Comparison of ENCODE assay signal across 2 cellular contexts in the genomic region with DNA sequence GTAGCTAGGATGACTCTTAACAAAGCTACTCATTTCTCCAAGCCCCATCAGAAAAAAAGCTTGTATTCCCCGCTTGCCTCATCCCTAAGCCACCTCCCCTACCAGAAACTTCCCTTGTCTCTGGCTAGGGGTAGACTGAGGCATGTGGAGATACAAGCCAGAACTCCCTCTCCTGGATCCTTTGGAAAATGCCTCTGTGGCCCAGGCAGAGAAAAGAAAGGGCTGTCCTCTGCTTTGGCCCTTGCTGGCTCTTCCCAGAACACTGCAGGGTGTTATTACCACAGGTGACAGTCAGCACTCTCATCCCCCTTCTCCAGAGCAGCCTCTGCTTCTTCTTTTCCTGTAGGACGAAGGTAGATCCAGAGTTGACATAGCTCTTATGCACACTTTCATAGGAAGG.
TF ChIP-seq lines count a peak whose summit lies in the region.

No MANE protein-coding gene starts in this region.

TF ChIP-seq in HCT116, 20 proteins besides CTCF, POLR2A, EP300 and RAD21:
- TF ChIP-seq, protein P1, sequence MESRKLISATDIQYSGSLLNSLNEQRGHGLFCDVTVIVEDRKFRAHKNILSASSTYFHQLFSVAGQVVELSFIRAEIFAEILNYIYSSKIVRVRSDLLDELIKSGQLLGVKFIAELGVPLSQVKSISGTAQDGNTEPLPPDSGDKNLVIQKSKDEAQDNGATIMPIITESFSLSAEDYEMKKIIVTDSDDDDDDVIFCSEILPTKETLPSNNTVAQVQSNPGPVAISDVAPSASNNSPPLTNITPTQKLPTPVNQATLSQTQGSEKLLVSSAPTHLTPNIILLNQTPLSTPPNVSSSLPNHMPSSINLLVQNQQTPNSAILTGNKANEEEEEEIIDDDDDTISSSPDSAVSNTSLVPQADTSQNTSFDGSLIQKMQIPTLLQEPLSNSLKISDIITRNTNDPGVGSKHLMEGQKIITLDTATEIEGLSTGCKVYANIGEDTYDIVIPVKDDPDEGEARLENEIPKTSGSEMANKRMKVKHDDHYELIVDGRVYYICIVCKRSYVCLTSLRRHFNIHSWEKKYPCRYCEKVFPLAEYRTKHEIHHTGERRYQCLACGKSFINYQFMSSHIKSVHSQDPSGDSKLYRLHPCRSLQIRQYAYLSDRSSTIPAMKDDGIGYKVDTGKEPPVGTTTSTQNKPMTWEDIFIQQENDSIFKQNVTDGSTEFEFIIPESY (IDR thresholded peaks at IDR 0.05; ENCODE audit: extremely low read depth, insufficient replicate concordance, low read length) = no peak
- no peak for TF ChIP-seq ZFX (IDR thresholded peaks at IDR 0.05)
- TF ChIP-seq, protein P2, sequence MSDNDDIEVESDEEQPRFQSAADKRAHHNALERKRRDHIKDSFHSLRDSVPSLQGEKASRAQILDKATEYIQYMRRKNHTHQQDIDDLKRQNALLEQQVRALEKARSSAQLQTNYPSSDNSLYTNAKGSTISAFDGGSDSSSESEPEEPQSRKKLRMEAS (IDR thresholded peaks at IDR 0.05) = no peak
- TF ChIP-seq FOSL1 (IDR thresholded peaks at IDR 0.05; ENCODE audit: low read depth) = no peak

TF ChIP-seq in K562, 482 proteins besides CTCF, POLR2A, EP300 and RAD21:
- TF ChIP-seq POLR2B (IDR thresholded peaks at IDR 0.05; ENCODE audit: low read depth, partially characterized antibody) (no peak), U2AF2 (optimal IDR thresholded peaks at IDR 0.05; ENCODE audit: low read depth, low read length) (no peak), NUFIP1 (IDR thresholded peaks at IDR 0.05; ENCODE audit: partially characterized antibody) (no peak), HMG20A (CRISPR knock-in tag; conservative IDR thresholded peaks at IDR 0.05) (no peak), ZNF766 (CRISPR knock-in tag; conservative IDR thresholded peaks at IDR 0.05) (no peak), RBM15 (IDR thresholded peaks at IDR 0.05; ENCODE audit: insufficient read depth, low read length) (no peak), KDM5B (IDR thresholded peaks at IDR 0.05; ENCODE audit: insufficient replicate concordance, low read depth, low read length) (no peak), TFAM (CRISPR knock-in tag; conservative IDR thresholded peaks at IDR 0.05) (no peak), ESRRB (CRISPR knock-in tag; IDR thresholded peaks at IDR 0.05; ENCODE audit: borderline replicate concordance) (no peak), ETV1 (tag; conservative IDR thresholded peaks at IDR 0.05; ENCODE audit: low read depth) (no peak), NR2F6 (CRISPR knock-in tag; IDR thresholded peaks at IDR 0.05) (no peak), ZNF561 (CRISPR knock-in tag; conservative IDR thresholded peaks at IDR 0.05) (no peak), NFYB (IDR thresholded peaks at IDR 0.05; ENCODE audit: extremely low read depth, insufficient read length) (no peak), ZKSCAN3 (CRISPR knock-in tag; IDR thresholded peaks at IDR 0.05) (no peak), ZNF140 (CRISPR knock-in tag; IDR thresholded peaks at IDR 0.05) (no peak)
- TF ChIP-seq, protein P3, sequence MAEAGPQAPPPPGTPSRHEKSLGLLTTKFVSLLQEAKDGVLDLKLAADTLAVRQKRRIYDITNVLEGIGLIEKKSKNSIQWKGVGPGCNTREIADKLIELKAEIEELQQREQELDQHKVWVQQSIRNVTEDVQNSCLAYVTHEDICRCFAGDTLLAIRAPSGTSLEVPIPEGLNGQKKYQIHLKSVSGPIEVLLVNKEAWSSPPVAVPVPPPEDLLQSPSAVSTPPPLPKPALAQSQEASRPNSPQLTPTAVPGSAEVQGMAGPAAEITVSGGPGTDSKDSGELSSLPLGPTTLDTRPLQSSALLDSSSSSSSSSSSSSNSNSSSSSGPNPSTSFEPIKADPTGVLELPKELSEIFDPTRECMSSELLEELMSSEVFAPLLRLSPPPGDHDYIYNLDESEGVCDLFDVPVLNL (CRISPR knock-in tag; IDR thresholded peaks at IDR 0.05; ENCODE audit: low read depth) = no peak
- TF ChIP-seq, protein P4, sequence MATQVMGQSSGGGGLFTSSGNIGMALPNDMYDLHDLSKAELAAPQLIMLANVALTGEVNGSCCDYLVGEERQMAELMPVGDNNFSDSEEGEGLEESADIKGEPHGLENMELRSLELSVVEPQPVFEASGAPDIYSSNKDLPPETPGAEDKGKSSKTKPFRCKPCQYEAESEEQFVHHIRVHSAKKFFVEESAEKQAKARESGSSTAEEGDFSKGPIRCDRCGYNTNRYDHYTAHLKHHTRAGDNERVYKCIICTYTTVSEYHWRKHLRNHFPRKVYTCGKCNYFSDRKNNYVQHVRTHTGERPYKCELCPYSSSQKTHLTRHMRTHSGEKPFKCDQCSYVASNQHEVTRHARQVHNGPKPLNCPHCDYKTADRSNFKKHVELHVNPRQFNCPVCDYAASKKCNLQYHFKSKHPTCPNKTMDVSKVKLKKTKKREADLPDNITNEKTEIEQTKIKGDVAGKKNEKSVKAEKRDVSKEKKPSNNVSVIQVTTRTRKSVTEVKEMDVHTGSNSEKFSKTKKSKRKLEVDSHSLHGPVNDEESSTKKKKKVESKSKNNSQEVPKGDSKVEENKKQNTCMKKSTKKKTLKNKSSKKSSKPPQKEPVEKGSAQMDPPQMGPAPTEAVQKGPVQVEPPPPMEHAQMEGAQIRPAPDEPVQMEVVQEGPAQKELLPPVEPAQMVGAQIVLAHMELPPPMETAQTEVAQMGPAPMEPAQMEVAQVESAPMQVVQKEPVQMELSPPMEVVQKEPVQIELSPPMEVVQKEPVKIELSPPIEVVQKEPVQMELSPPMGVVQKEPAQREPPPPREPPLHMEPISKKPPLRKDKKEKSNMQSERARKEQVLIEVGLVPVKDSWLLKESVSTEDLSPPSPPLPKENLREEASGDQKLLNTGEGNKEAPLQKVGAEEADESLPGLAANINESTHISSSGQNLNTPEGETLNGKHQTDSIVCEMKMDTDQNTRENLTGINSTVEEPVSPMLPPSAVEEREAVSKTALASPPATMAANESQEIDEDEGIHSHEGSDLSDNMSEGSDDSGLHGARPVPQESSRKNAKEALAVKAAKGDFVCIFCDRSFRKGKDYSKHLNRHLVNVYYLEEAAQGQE (CRISPR knock-in tag; IDR thresholded peaks at IDR 0.05; ENCODE audit: low read depth) = no peak
- TF ChIP-seq, protein P5, sequence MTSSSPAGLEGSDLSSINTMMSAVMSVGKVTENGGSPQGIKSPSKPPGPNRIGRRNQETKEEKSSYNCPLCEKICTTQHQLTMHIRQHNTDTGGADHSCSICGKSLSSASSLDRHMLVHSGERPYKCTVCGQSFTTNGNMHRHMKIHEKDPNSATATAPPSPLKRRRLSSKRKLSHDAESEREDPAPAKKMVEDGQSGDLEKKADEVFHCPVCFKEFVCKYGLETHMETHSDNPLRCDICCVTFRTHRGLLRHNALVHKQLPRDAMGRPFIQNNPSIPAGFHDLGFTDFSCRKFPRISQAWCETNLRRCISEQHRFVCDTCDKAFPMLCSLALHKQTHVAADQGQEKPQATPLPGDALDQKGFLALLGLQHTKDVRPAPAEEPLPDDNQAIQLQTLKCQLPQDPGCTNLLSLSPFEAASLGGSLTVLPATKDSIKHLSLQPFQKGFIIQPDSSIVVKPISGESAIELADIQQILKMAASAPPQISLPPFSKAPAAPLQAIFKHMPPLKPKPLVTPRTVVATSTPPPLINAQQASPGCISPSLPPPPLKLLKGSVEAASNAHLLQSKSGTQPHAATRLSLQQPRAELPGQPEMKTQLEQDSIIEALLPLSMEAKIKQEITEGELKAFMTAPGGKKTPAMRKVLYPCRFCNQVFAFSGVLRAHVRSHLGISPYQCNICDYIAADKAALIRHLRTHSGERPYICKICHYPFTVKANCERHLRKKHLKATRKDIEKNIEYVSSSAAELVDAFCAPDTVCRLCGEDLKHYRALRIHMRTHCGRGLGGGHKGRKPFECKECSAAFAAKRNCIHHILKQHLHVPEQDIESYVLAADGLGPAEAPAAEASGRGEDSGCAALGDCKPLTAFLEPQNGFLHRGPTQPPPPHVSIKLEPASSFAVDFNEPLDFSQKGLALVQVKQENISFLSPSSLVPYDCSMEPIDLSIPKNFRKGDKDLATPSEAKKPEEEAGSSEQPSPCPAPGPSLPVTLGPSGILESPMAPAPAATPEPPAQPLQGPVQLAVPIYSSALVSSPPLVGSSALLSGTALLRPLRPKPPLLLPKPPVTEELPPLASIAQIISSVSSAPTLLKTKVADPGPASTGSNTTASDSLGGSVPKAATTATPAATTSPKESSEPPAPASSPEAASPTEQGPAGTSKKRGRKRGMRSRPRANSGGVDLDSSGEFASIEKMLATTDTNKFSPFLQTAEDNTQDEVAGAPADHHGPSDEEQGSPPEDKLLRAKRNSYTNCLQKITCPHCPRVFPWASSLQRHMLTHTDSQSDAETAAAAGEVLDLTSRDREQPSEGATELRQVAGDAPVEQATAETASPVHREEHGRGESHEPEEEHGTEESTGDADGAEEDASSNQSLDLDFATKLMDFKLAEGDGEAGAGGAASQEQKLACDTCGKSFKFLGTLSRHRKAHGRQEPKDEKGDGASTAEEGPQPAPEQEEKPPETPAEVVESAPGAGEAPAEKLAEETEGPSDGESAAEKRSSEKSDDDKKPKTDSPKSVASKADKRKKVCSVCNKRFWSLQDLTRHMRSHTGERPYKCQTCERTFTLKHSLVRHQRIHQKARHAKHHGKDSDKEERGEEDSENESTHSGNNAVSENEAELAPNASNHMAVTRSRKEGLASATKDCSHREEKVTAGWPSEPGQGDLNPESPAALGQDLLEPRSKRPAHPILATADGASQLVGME (CRISPR knock-in tag; IDR thresholded peaks at IDR 0.05) = no peak
- TF ChIP-seq, protein P6, sequence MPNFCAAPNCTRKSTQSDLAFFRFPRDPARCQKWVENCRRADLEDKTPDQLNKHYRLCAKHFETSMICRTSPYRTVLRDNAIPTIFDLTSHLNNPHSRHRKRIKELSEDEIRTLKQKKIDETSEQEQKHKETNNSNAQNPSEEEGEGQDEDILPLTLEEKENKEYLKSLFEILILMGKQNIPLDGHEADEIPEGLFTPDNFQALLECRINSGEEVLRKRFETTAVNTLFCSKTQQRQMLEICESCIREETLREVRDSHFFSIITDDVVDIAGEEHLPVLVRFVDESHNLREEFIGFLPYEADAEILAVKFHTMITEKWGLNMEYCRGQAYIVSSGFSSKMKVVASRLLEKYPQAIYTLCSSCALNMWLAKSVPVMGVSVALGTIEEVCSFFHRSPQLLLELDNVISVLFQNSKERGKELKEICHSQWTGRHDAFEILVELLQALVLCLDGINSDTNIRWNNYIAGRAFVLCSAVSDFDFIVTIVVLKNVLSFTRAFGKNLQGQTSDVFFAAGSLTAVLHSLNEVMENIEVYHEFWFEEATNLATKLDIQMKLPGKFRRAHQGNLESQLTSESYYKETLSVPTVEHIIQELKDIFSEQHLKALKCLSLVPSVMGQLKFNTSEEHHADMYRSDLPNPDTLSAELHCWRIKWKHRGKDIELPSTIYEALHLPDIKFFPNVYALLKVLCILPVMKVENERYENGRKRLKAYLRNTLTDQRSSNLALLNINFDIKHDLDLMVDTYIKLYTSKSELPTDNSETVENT (CRISPR knock-in tag; IDR thresholded peaks at IDR 0.05) = no peak
